ENCODE assay signal across 12 cellular contexts in genomic region chrX:148380107-148380506, GRCh38.
DNase-seq lines count a peak whose midpoint lies in the region; ATAC-seq and TF ChIP-seq lines count a peak whose summit lies in the region.
"Had no signal": no experiment of that assay in that cellular context is flagged by ENCODE, and none has a peak within 500 bp of the region (broad histone marks: within the 10 kb centered on the region; RNA-seq: fewer than 3 reads in every experiment).

No MANE protein-coding gene starts in this region.

- no peaks in the 10 kb centered on the region for H3K9me3 ChIP-seq in OCI-LY3 (ENCODE audit: insufficient read depth, low read length)
- no peaks in the 10 kb centered on the region for H3K9me3 ChIP-seq in aorta (ENCODE audit: control insufficient read depth, low read length)
- H3K9me3 ChIP-seq: suprapubic skin had no signal

- H3K9ac ChIP-seq in OCI-LY3 (ENCODE audit: low read length) = peak overlapping the region; percentile 11; the same call in 1 of the 2 replicates

- peak overlapping the region; percentile 92 for H3K27ac Mint-ChIP-seq in memory B cell

- H3K4me3 ChIP-seq in OCI-LY3 (ENCODE audit: low read length) (peak overlapping the region; percentile 47), aorta (ENCODE audit: low read length in 2 of 2) (no peak overlapping the region)
- H3K4me3 ChIP-seq: suprapubic skin had no signal

- no peak overlapping the region; the same call in 1 of the 2 replicates for H2AFZ ChIP-seq in OCI-LY3 (ENCODE audit: low read depth, low read length)

- peaks cover 7% of the 10 kb centered on the region for H3K9me3 Mint-ChIP-seq in memory B cell

- peak overlapping the region; percentile 52 for H3K4me3 Mint-ChIP-seq in memory B cell

- H4K20me1 ChIP-seq in OCI-LY3 (ENCODE audit: insufficient read depth, low read length) = no peaks in the 10 kb centered on the region

- H3K27ac ChIP-seq in OCI-LY3 (ENCODE audit: low read length) = peak overlapping the region; percentile 99
- no peak overlapping the region for H3K27ac ChIP-seq in aorta (ENCODE audit: low read depth in 1 of 2, low read length in 2 of 2)
- H3K27ac ChIP-seq: suprapubic skin had no signal

- H3K36me3 ChIP-seq in OCI-LY3 (replicated peaks; ENCODE audit: low read depth, low read length) (no peaks in the 10 kb centered on the region), aorta (ENCODE audit: control insufficient read depth in 1 of 2, insufficient read depth in 2 of 2, low read length in 1 of 2) (no peaks in the 10 kb centered on the region)
- H3K36me3 ChIP-seq: suprapubic skin had no signal

- H3K36me3 Mint-ChIP-seq in memory B cell = no peaks in the 10 kb centered on the region

- no peaks in the 10 kb centered on the region for H3K27me3 Mint-ChIP-seq in memory B cell

- intact Hi-C loops in aorta (cut with DNase I) = no loop called here

- WGBS in aorta, 2 donors = 88 to 90% methylated on average over 3 of the region's 3 CpGs

- no peaks in the 10 kb centered on the region for H3K79me2 ChIP-seq in OCI-LY3 (ENCODE audit: low read length)

- ATAC-seq in GM18502 (IDR thresholded peaks at IDR 0.05; ENCODE audit: poor library complexity, unreplicated experiment) (peak; percentile 2), GM21423 (IDR thresholded peaks at IDR 0.05; ENCODE audit: unreplicated experiment) (peak; percentile 9), memory B cell (ENCODE audit: low read depth) (peak; percentile 6), aorta (ENCODE audit: low FRiP score) (no peak)

- H3K27me3 ChIP-seq in OCI-LY3 (ENCODE audit: low read depth, low read length) (no peaks in the 10 kb centered on the region), aorta (ENCODE audit: control insufficient read depth in 1 of 2, insufficient read depth in 2 of 2, low read length in 1 of 2) (no peaks in the 10 kb centered on the region)
- H3K27me3 ChIP-seq: suprapubic skin had no signal

- peaks cover 10% of the 10 kb centered on the region for H3K4me1 Mint-ChIP-seq in memory B cell

- peak overlapping the region; percentile 99 for H3K4me2 ChIP-seq in OCI-LY3 (ENCODE audit: low read length)

- TF ChIP-seq CTCF in OCI-LY3 (IDR thresholded peaks at IDR 0.05; ENCODE audit: low read depth, low read length) = peak; percentile 32

- DNase-seq in memory B cell (ENCODE audit: low spot score in 2 of 2) (no peak), hippocampal formation (lab: John Stamatoyannopoulos, UW) (no peak), aorta (no peak), NOMO-1 treated with DMSO at 0.1 percent for 48 hours (lab: John Stamatoyannopoulos, UW; ENCODE audit: unreplicated experiment) (no peak)
- DNase-seq: GOT3; NCI-H524; occipital lobe; stimulated activated CD4-positive, alpha-beta T cell treated with anti-CD3 and anti-CD28 coated beads, Interleukin-2, amount 100 ng/mL, for 48 hours had no signal

- H3K4me1 ChIP-seq in OCI-LY3 (ENCODE audit: low read length) (peaks cover 28% of the 10 kb centered on the region), aorta (ENCODE audit: control insufficient read depth in 1 of 2, insufficient read depth in 2 of 2, low read length in 2 of 2) (no peaks in the 10 kb centered on the region)
- H3K4me1 ChIP-seq: suprapubic skin had no signal
